ENCODE assay signal across 1 cellular context in the genomic region with DNA sequence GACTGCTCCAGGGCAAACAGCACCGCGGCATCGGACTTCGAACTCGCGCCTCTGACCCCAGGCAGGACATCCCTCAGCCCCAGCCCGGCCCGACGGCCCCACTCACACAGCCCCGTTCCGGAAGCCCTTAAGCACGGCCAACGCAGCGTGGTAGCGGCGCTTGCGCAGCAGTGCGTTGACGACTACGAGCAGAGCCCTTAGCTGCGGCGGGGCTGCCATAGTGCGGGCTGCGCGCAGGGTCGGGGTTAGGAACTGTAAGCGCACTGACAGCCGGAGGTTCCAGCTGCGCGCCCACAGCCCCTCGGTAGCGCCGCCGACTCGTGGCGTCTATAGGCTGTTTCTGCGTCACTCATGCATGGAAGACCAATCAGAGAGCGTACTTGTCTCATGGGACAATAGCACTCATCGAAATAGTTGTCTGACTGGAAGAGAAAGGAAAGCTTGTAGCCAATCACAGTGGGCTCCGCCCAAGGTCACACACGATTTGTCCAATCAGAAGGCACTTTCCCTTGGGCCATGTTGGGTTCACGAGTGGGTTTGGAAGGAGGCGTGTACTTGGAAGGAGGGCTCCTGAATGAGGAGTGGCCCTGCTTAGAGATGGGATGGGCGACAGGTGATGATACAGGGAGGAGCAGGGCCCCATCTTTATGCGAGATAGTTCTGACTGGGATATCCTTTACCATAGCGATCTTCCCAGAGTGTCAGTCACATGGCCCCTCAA.
A peak's percentile ranks its signal among the peaks of the same experiment; 100 is the strongest.
TF ChIP-seq lines count a peak whose summit lies in the region.

A gene with protein sequence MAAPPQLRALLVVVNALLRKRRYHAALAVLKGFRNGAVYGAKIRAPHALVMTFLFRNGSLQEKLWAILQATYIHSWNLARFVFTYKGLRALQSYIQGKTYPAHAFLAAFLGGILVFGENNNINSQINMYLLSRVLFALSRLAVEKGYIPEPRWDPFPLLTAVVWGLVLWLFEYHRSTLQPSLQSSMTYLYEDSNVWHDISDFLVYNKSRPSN (minus strand): TSS at position 322 of the 721 bp plus-strand sequence. CDS start 103 bp downstream, at position 219.

TF ChIP-seq in K562, 482 proteins besides CTCF, POLR2A, EP300 and RAD21 (continued from another document and continues in another):
- no peak for TF ChIP-seq ILK (tag; IDR thresholded peaks at IDR 0.05; ENCODE audit: borderline replicate concordance, low read depth)
- no peak for TF ChIP-seq ZNF239 (CRISPR knock-in tag; IDR thresholded peaks at IDR 0.05)
- no peak for TF ChIP-seq DMBX1 (CRISPR knock-in tag; IDR thresholded peaks at IDR 0.05; ENCODE audit: borderline replicate concordance)
- no peak for TF ChIP-seq HLTF (IDR thresholded peaks at IDR 0.05)
- no peak for TF ChIP-seq PTTG1 (tag; IDR thresholded peaks at IDR 0.05; ENCODE audit: low read depth)
- TF ChIP-seq ZFX (CRISPR knock-in tag; IDR thresholded peaks at IDR 0.05), result peak; percentile 42; the same call in 1 of the 2 replicates
- TF ChIP-seq CBX5 (IDR thresholded peaks at IDR 0.05; ENCODE audit: borderline replicate concordance, low read depth), result no peak
- TF ChIP-seq ZNF143 (CRISPR knock-in tag; IDR thresholded peaks at IDR 0.05), result 0 out of 2 replicates have a peak, but pooled peaks have one; percentile 36
- no peak for TF ChIP-seq POLR3A (IDR thresholded peaks at IDR 0.05; ENCODE audit: borderline replicate concordance, extremely low read depth, insufficient read depth, insufficient read length)
- TF ChIP-seq CAMTA2 (CRISPR knock-in tag; conservative IDR thresholded peaks at IDR 0.05), result no peak
- TF ChIP-seq, protein P1, sequence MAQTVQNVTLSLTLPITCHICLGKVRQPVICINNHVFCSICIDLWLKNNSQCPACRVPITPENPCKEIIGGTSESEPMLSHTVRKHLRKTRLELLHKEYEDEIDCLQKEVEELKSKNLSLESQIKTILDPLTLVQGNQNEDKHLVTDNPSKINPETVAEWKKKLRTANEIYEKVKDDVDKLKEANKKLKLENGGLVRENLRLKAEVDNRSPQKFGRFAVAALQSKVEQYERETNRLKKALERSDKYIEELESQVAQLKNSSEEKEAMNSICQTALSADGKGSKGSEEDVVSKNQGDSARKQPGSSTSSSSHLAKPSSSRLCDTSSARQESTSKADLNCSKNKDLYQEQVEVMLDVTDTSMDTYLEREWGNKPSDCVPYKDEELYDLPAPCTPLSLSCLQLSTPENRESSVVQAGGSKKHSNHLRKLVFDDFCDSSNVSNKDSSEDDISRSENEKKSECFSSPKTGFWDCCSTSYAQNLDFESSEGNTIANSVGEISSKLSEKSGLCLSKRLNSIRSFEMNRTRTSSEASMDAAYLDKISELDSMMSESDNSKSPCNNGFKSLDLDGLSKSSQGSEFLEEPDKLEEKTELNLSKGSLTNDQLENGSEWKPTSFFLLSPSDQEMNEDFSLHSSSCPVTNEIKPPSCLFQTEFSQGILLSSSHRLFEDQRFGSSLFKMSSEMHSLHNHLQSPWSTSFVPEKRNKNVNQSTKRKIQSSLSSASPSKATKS (CRISPR knock-in tag; IDR thresholded peaks at IDR 0.05), result no peak
- TF ChIP-seq, protein P2, sequence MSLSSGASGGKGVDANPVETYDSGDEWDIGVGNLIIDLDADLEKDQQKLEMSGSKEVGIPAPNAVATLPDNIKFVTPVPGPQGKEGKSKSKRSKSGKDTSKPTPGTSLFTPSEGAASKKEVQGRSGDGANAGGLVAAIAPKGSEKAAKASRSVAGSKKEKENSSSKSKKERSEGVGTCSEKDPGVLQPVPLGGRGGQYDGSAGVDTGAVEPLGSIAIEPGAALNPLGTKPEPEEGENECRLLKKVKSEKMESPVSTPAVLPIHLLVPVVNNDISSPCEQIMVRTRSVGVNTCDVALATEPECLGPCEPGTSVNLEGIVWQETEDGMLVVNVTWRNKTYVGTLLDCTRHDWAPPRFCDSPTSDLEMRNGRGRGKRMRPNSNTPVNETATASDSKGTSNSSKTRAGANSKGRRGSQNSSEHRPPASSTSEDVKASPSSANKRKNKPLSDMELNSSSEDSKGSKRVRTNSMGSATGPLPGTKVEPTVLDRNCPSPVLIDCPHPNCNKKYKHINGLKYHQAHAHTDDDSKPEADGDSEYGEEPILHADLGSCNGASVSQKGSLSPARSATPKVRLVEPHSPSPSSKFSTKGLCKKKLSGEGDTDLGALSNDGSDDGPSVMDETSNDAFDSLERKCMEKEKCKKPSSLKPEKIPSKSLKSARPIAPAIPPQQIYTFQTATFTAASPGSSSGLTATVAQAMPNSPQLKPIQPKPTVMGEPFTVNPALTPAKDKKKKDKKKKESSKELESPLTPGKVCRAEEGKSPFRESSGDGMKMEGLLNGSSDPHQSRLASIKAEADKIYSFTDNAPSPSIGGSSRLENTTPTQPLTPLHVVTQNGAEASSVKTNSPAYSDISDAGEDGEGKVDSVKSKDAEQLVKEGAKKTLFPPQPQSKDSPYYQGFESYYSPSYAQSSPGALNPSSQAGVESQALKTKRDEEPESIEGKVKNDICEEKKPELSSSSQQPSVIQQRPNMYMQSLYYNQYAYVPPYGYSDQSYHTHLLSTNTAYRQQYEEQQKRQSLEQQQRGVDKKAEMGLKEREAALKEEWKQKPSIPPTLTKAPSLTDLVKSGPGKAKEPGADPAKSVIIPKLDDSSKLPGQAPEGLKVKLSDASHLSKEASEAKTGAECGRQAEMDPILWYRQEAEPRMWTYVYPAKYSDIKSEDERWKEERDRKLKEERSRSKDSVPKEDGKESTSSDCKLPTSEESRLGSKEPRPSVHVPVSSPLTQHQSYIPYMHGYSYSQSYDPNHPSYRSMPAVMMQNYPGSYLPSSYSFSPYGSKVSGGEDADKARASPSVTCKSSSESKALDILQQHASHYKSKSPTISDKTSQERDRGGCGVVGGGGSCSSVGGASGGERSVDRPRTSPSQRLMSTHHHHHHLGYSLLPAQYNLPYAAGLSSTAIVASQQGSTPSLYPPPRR (CRISPR knock-in tag; IDR thresholded peaks at IDR 0.05; ENCODE audit: borderline replicate concordance), result no peak
- no peak for TF ChIP-seq NR1H2 (CRISPR knock-in tag; IDR thresholded peaks at IDR 0.05)
- TF ChIP-seq HMGN3 (IDR thresholded peaks at IDR 0.05; ENCODE audit: borderline replicate concordance, extremely low read depth, insufficient read length, low read depth, low read length), result no peak
- TF ChIP-seq LEF1 (IDR thresholded peaks at IDR 0.05), result no peak
- TF ChIP-seq HCFC1 (IDR thresholded peaks at IDR 0.05; ENCODE audit: low read depth, low read length), result no peak; the same call in 1 of the 2 replicates
- TF ChIP-seq ZNF586 (CRISPR knock-in tag; conservative IDR thresholded peaks at IDR 0.05), result no peak
- TF ChIP-seq NONO (IDR thresholded peaks at IDR 0.05; ENCODE audit: low read depth in 2 of 2, low read length in 1 of 2), result no peak
- TF ChIP-seq ARHGAP35 (IDR thresholded peaks at IDR 0.05; ENCODE audit: partially characterized antibody), result no peak
- TF ChIP-seq, protein P3, sequence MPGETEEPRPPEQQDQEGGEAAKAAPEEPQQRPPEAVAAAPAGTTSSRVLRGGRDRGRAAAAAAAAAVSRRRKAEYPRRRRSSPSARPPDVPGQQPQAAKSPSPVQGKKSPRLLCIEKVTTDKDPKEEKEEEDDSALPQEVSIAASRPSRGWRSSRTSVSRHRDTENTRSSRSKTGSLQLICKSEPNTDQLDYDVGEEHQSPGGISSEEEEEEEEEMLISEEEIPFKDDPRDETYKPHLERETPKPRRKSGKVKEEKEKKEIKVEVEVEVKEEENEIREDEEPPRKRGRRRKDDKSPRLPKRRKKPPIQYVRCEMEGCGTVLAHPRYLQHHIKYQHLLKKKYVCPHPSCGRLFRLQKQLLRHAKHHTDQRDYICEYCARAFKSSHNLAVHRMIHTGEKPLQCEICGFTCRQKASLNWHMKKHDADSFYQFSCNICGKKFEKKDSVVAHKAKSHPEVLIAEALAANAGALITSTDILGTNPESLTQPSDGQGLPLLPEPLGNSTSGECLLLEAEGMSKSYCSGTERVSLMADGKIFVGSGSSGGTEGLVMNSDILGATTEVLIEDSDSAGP (CRISPR knock-in tag; IDR thresholded peaks at IDR 0.05), result no peak
- peak; percentile 90 for TF ChIP-seq CHD2 (IDR thresholded peaks at IDR 0.05; ENCODE audit: low read depth, low read length)
- 0 out of 2 replicates have a peak, but pooled peaks have one; percentile 11 for TF ChIP-seq ZBED1 (IDR thresholded peaks at IDR 0.05)
- TF ChIP-seq ZNF668 (CRISPR knock-in tag; IDR thresholded peaks at IDR 0.05), result no peak
- TF ChIP-seq NR2C1 (IDR thresholded peaks at IDR 0.05), result peak; percentile 96
- TF ChIP-seq NR2C1 (tag; IDR thresholded peaks at IDR 0.05), result peak; percentile 93
- TF ChIP-seq ZFPM2 (CRISPR knock-in tag; IDR thresholded peaks at IDR 0.05), result no peak
- 0 out of 2 replicates have a peak, but pooled peaks have one; percentile 47 for TF ChIP-seq KDM2B (CRISPR knock-in tag; IDR thresholded peaks at IDR 0.05)
- no peak for TF ChIP-seq ZNF140 (CRISPR knock-in tag; IDR thresholded peaks at IDR 0.05)
- TF ChIP-seq CBFA2T2 (conservative IDR thresholded peaks at IDR 0.05), result no peak
- no peak for TF ChIP-seq HDAC8 (tag; IDR thresholded peaks at IDR 0.05)
- TF ChIP-seq TCFL5 (CRISPR knock-in tag; conservative IDR thresholded peaks at IDR 0.05), result no peak
- no peak for TF ChIP-seq TCF7L2 (IDR thresholded peaks at IDR 0.05; ENCODE audit: low read depth, low read length)
- TF ChIP-seq, protein P4, sequence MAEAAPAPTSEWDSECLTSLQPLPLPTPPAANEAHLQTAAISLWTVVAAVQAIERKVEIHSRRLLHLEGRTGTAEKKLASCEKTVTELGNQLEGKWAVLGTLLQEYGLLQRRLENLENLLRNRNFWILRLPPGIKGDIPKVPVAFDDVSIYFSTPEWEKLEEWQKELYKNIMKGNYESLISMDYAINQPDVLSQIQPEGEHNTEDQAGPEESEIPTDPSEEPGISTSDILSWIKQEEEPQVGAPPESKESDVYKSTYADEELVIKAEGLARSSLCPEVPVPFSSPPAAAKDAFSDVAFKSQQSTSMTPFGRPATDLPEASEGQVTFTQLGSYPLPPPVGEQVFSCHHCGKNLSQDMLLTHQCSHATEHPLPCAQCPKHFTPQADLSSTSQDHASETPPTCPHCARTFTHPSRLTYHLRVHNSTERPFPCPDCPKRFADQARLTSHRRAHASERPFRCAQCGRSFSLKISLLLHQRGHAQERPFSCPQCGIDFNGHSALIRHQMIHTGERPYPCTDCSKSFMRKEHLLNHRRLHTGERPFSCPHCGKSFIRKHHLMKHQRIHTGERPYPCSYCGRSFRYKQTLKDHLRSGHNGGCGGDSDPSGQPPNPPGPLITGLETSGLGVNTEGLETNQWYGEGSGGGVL (CRISPR knock-in tag; IDR thresholded peaks at IDR 0.05), result no peak
- no peak for TF ChIP-seq TSC22D4 (tag; IDR thresholded peaks at IDR 0.05)
- TF ChIP-seq, protein P5, sequence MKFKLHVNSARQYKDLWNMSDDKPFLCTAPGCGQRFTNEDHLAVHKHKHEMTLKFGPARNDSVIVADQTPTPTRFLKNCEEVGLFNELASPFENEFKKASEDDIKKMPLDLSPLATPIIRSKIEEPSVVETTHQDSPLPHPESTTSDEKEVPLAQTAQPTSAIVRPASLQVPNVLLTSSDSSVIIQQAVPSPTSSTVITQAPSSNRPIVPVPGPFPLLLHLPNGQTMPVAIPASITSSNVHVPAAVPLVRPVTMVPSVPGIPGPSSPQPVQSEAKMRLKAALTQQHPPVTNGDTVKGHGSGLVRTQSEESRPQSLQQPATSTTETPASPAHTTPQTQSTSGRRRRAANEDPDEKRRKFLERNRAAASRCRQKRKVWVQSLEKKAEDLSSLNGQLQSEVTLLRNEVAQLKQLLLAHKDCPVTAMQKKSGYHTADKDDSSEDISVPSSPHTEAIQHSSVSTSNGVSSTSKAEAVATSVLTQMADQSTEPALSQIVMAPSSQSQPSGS (CRISPR knock-in tag; IDR thresholded peaks at IDR 0.05), result no peak
- TF ChIP-seq SRSF7 (optimal IDR thresholded peaks at IDR 0.05; ENCODE audit: low read depth, low read length), result no peak
- peak; percentile 99 for TF ChIP-seq MBD2 (IDR thresholded peaks at IDR 0.05; ENCODE audit: borderline replicate concordance, low read depth)
- no peak for TF ChIP-seq ZBTB8A (IDR thresholded peaks at IDR 0.05; ENCODE audit: partially characterized antibody)
- no peak for TF ChIP-seq ZNF212 (CRISPR knock-in tag; IDR thresholded peaks at IDR 0.05)
- no peak for TF ChIP-seq ZNF324 (CRISPR knock-in tag; IDR thresholded peaks at IDR 0.05)
- TF ChIP-seq SREBF2 (CRISPR knock-in tag; IDR thresholded peaks at IDR 0.05), result no peak
- no peak for TF ChIP-seq TRIM28 (IDR thresholded peaks at IDR 0.05)
- no peak for TF ChIP-seq ZSCAN32 (CRISPR knock-in tag; IDR thresholded peaks at IDR 0.05)
- no peak for TF ChIP-seq NCOA6 (IDR thresholded peaks at IDR 0.05)
- no peak for TF ChIP-seq SRSF3 (IDR thresholded peaks at IDR 0.05; ENCODE audit: insufficient read depth, low read length)
- TF ChIP-seq ZNF76 (CRISPR knock-in tag; IDR thresholded peaks at IDR 0.05; ENCODE audit: borderline replicate concordance), result no peak
- TF ChIP-seq CBX2 (IDR thresholded peaks at IDR 0.05; ENCODE audit: insufficient read depth, low read length, poor library complexity, severe bottlenecking), result no peak
- 0 out of 2 replicates have a peak, but pooled peaks have one; percentile 34 for TF ChIP-seq CBFB (CRISPR knock-in tag; IDR thresholded peaks at IDR 0.05)
